ENCODE assay signal across 1 cellular context in genomic region chr11:8604078-8604723, GRCh38.
TF ChIP-seq lines count a peak whose summit lies in the region.

No MANE protein-coding gene starts in this region.

TF ChIP-seq in K562, 482 proteins besides CTCF, POLR2A, EP300 and RAD21 (continued from another document):
- TF ChIP-seq ARID4B (CRISPR knock-in tag; IDR thresholded peaks at IDR 0.05) (no peak), BRD9 (IDR thresholded peaks at IDR 0.05; ENCODE audit: low read depth, partially characterized antibody) (no peak), ZNF121 (CRISPR knock-in tag; conservative IDR thresholded peaks at IDR 0.05) (no peak), ZNF165 (CRISPR knock-in tag; IDR thresholded peaks at IDR 0.05; ENCODE audit: borderline replicate concordance) (no peak), NCOA2 (IDR thresholded peaks at IDR 0.05; ENCODE audit: partially characterized antibody in 2 of 2) (peak in 1 of 2 experiments; percentile 96), SUPT5H (IDR thresholded peaks at IDR 0.05) (no peak), JUND (IDR thresholded peaks at IDR 0.05; ENCODE audit: borderline replicate concordance, low read depth, low read length) (0 out of 2 replicates have a peak, but pooled peaks have one; percentile 15), JUND (tag; IDR thresholded peaks at IDR 0.05; ENCODE audit: borderline replicate concordance, low read depth, low read length) (no peak), CEBPB (tag; IDR thresholded peaks at IDR 0.05) (peak; percentile 83), ZNF785 (CRISPR knock-in tag; IDR thresholded peaks at IDR 0.05) (no peak), CEBPG (CRISPR knock-in tag; IDR thresholded peaks at IDR 0.05) (no peak), CEBPG (tag; conservative IDR thresholded peaks at IDR 0.05 in 1 of 2, IDR thresholded peaks at IDR 0.05 in 1 of 2) (peak; percentile 16 to 83; a peak in 2 of 4 replicates), TAF1 (IDR thresholded peaks at IDR 0.05; ENCODE audit: control insufficient read depth, extremely low read depth, insufficient read depth, low read length, severe bottlenecking) (no peak), ZNF444 (CRISPR knock-in tag; IDR thresholded peaks at IDR 0.05) (no peak), STAT5A (IDR thresholded peaks at IDR 0.05; ENCODE audit: borderline replicate concordance, low read length) (no peak), YY1 (IDR thresholded peaks at IDR 0.05; ENCODE audit: borderline replicate concordance in 1 of 3, control insufficient read depth in 1 of 3, extremely low read depth in 1 of 3, insufficient read depth in 3 of 3, insufficient read length in 1 of 3, insufficient replicate concordance in 2 of 3, low read depth in 1 of 3, low read length in 2 of 3) (peak in 1 of 3 experiments; percentile 37)
